In the genomic region with DNA sequence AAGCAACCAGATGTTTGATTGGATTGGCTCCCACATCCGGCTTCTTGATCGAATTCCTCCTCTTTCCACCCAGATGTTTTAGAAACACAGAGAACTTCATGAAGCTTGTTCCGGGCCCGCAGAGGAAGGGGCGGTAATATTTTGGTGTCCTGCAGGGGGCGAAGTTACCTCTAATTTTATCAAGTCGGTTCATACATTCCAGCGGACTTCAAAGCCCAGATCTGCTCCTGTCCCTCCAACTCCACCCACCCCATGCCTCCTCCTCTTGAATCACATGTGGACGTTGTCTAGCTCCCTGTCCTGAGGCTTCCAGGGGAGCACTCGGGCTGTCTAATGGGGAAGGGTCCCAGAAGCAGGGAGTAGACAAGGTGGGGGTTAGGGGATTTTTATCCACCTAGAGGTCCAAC, we compare ENCODE assay signal across 8 cellular contexts. TPM values are rescaled to one million over a fixed set of nuclear protein-coding genes. Genes with fewer than 3 reads are reported as not detected.
DNase-seq lines count a peak whose midpoint lies in the region; ATAC-seq, FAIRE-seq and TF ChIP-seq lines count a peak whose summit lies in the region.

No MANE protein-coding gene starts in this region.

- no peaks in the 10 kb centered on the region for H3K9me3 Mint-ChIP-seq in CD4-positive, CD25-positive, alpha-beta regulatory T cell

- FAIRE-seq in H54 (lab: Jason Lieb, UNC), result peak; percentile 72

- peaks cover 60% of the 10 kb centered on the region for H3K27me3 Mint-ChIP-seq in CD4-positive, CD25-positive, alpha-beta regulatory T cell

- H3K9ac ChIP-seq in liver (ENCODE audit: low read depth in 1 of 2, low read length in 2 of 2), result no peak overlapping the region

- peak; percentile 69 for TF ChIP-seq CTCF in liver (IDR thresholded peaks at IDR 0.05; ENCODE audit: low read depth, low read length, missing input control)

- peak overlapping the region in 1 of 4 donors; percentile 24 for H3K4me3 Mint-ChIP-seq in CD4-positive, CD25-positive, alpha-beta regulatory T cell

- peak in 1 of 2 donors; percentile 33 for ATAC-seq in CD4-positive, CD25-positive, alpha-beta regulatory T cell (ENCODE audit: low read depth in 2 of 2)

- no peak overlapping the region for H3K27ac Mint-ChIP-seq in CD4-positive, CD25-positive, alpha-beta regulatory T cell

- peaks cover 18% of the 10 kb centered on the region for H3K27me3 ChIP-seq in CD4-positive, CD25-positive, alpha-beta regulatory T cell (ENCODE audit: control insufficient read depth, insufficient read depth, low read length)
- H3K27me3 ChIP-seq in liver (ENCODE audit: control insufficient read depth in 4 of 4, insufficient read depth in 4 of 4, low read length in 3 of 4), result peaks cover 0 to 4% (median 2%) of the 10 kb centered on the region in 4 donors

- H3K4me3 ChIP-seq in CD4-positive, CD25-positive, alpha-beta regulatory T cell (ENCODE audit: low read depth, low read length), result no peak overlapping the region
- no peak overlapping the region for H3K4me3 ChIP-seq in liver (ENCODE audit: low read depth in 1 of 3, low read length in 3 of 3)

- peaks cover 21% of the 10 kb centered on the region for H3K4me1 ChIP-seq in CD4-positive, CD25-positive, alpha-beta regulatory T cell (ENCODE audit: control insufficient read depth, insufficient read depth, low read length, poor library complexity, severe bottlenecking)
- peaks cover 17 to 26% (median 22%) of the 10 kb centered on the region in 4 donors for H3K4me1 ChIP-seq in liver (ENCODE audit: control insufficient read depth in 4 of 4, insufficient read depth in 4 of 4, low read length in 3 of 4)

- 3% methylated on average over 10 of the region's 10 CpGs for WGBS in liver

- no peak overlapping the region for H3K27ac ChIP-seq in CD4-positive, CD25-positive, alpha-beta regulatory T cell (ENCODE audit: insufficient read depth, low read length, poor library complexity, severe bottlenecking)
- no peak overlapping the region for H3K27ac ChIP-seq in liver (ENCODE audit: low read depth in 1 of 2, low read length in 2 of 2)

- TF ChIP-seq RAD21 in liver (IDR thresholded peaks at IDR 0.05), result peak; percentile 77 to 84

- no peaks in the 10 kb centered on the region for H3K36me3 Mint-ChIP-seq in CD4-positive, CD25-positive, alpha-beta regulatory T cell

- peak; percentile 10 to 70 (median 48) for DNase-seq in CD4-positive, CD25-positive, alpha-beta regulatory T cell
- DNase-seq in H54 (ENCODE audit: insufficient read length, low spot score) (peak; percentile 75), NCI-H446 treated with DMSO at 0.1 percent for 48 hours (lab: John Stamatoyannopoulos, UW) (peak; percentile 23), dedifferentiated amniotic fluid mesenchymal stem cell (ENCODE audit: extremely low spot score) (peak; percentile 67), NCI-H2107 treated with DMSO at 0.1 percent for 48 hours (lab: John Stamatoyannopoulos, UW; ENCODE audit: unreplicated experiment) (no peak)
- peak; percentile 39 to 58 for DNase-seq in activated CD4-positive, alpha-beta T cell treated with anti-CD3 and anti-CD28 coated beads for 4 hours
- DNase-seq in stimulated activated CD8-positive, alpha-beta memory T cell treated with anti-CD3 and anti-CD28 coated beads, Interleukin-12 subunit alpha, Interleukin-12 subunit beta, amount 100 ng/mL, for 24 hours (ENCODE audit: extremely low read depth), result peak; percentile 20

- H3K4me1 Mint-ChIP-seq in CD4-positive, CD25-positive, alpha-beta regulatory T cell, result peaks cover 0 to 13% (median 0%) of the 10 kb centered on the region in 4 donors

- no peak for TF ChIP-seq POLR2A in H54 (IDR thresholded peaks at IDR 0.05; ENCODE audit: low read depth, low read length)

- H3K9me3 ChIP-seq in CD4-positive, CD25-positive, alpha-beta regulatory T cell (ENCODE audit: control insufficient read depth in 2 of 2, low read length in 2 of 2), result no peaks in the 10 kb centered on the region
- H3K9me3 ChIP-seq in liver (ENCODE audit: control insufficient read depth in 4 of 4, low read length in 3 of 4), result no peaks in the 10 kb centered on the region

- no peaks in the 10 kb centered on the region for H3K36me3 ChIP-seq in CD4-positive, CD25-positive, alpha-beta regulatory T cell (ENCODE audit: control insufficient read depth, insufficient read depth, low read length)
- no peaks in the 10 kb centered on the region for H3K36me3 ChIP-seq in liver (ENCODE audit: control insufficient read depth in 4 of 4, insufficient read depth in 3 of 4, low read depth in 1 of 4, low read length in 3 of 4)

TF ChIP-seq in liver, 16 proteins besides CTCF, POLR2A, EP300 and RAD21:
- no peak for TF ChIP-seq HNF4A (conservative IDR thresholded peaks at IDR 0.05)
- TF ChIP-seq NR2F2 (IDR thresholded peaks at IDR 0.05), result no peak
- no peak for TF ChIP-seq FOXA2 (IDR thresholded peaks at IDR 0.05)
- no peak for TF ChIP-seq JUND (IDR thresholded peaks at IDR 0.05)
- TF ChIP-seq TAF1 (conservative IDR thresholded peaks at IDR 0.05), result no peak
- no peak for TF ChIP-seq EGR1 (IDR thresholded peaks at IDR 0.05; ENCODE audit: low read depth in 2 of 2)
- no peak for TF ChIP-seq FOXA1 (IDR thresholded peaks at IDR 0.05)
- TF ChIP-seq GABPA (IDR thresholded peaks at IDR 0.05 in 1 of 2, conservative IDR thresholded peaks at IDR 0.05 in 1 of 2), result no peak
- no peak for TF ChIP-seq YY1 (IDR thresholded peaks at IDR 0.05)
- TF ChIP-seq, protein P1, sequence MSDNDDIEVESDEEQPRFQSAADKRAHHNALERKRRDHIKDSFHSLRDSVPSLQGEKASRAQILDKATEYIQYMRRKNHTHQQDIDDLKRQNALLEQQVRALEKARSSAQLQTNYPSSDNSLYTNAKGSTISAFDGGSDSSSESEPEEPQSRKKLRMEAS (IDR thresholded peaks at IDR 0.05), result no peak
- no peak for TF ChIP-seq RXRA (IDR thresholded peaks at IDR 0.05)
- TF ChIP-seq ATF3 (IDR thresholded peaks at IDR 0.05), result no peak
- TF ChIP-seq, protein P2, sequence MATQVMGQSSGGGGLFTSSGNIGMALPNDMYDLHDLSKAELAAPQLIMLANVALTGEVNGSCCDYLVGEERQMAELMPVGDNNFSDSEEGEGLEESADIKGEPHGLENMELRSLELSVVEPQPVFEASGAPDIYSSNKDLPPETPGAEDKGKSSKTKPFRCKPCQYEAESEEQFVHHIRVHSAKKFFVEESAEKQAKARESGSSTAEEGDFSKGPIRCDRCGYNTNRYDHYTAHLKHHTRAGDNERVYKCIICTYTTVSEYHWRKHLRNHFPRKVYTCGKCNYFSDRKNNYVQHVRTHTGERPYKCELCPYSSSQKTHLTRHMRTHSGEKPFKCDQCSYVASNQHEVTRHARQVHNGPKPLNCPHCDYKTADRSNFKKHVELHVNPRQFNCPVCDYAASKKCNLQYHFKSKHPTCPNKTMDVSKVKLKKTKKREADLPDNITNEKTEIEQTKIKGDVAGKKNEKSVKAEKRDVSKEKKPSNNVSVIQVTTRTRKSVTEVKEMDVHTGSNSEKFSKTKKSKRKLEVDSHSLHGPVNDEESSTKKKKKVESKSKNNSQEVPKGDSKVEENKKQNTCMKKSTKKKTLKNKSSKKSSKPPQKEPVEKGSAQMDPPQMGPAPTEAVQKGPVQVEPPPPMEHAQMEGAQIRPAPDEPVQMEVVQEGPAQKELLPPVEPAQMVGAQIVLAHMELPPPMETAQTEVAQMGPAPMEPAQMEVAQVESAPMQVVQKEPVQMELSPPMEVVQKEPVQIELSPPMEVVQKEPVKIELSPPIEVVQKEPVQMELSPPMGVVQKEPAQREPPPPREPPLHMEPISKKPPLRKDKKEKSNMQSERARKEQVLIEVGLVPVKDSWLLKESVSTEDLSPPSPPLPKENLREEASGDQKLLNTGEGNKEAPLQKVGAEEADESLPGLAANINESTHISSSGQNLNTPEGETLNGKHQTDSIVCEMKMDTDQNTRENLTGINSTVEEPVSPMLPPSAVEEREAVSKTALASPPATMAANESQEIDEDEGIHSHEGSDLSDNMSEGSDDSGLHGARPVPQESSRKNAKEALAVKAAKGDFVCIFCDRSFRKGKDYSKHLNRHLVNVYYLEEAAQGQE (IDR thresholded peaks at IDR 0.05), result no peak
- TF ChIP-seq ZBTB33 (IDR thresholded peaks at IDR 0.05), result no peak
- no peak for TF ChIP-seq SP1 (IDR thresholded peaks at IDR 0.05)

RNA-seq across cellular contexts. Expression of gene BMP6, which starts 2.9 kb away (rescaled TPM):
- 1.2 TPM for total RNA-seq in CD4-positive, CD25-positive, alpha-beta regulatory T cell
- not detected for polyA plus RNA-seq in CD4-positive, CD25-positive, alpha-beta regulatory T cell
- total RNA-seq in liver, result 1 to 10 TPM in 1 of 2 donors, under 1 TPM in 1; 0.93 to 5.9 TPM
- polyA plus RNA-seq in liver, result 1 to 10 TPM in 1 of 2 donors, under 1 TPM in 1; 0.57 to 3.8 TPM
